ENCODE assay signal across 21 cellular contexts in genomic region chr14:76257111-76257803, GRCh38.
DNase-seq lines count a peak whose midpoint lies in the region; ATAC-seq, FAIRE-seq and TF ChIP-seq lines count a peak whose summit lies in the region.
"Had no signal": no experiment of that assay in that cellular context is flagged by ENCODE, and none has a peak within 500 bp of the region (broad histone marks: within the 10 kb centered on the region; RNA-seq: fewer than 3 reads in every experiment).

No MANE protein-coding gene starts in this region.

- H3K4me3 Mint-ChIP-seq in dendritic cell treated with granulocyte-macrophage colony-stimulating factor and Interleukin-4, amounts not matched to agents 40 ng/mL and 50 ng/mL, for 4 days, result no peak overlapping the region
- H3K4me3 Mint-ChIP-seq: activated CD8-positive, alpha-beta T cell treated with anti-CD3 and anti-CD28 coated beads, Interleukin-2, amount 10 ng/mL, durations not matched to agents 7 days and 5 days; B cell had no signal

- H3K36me3 Mint-ChIP-seq in dendritic cell treated with granulocyte-macrophage colony-stimulating factor and Interleukin-4, amounts not matched to agents 40 ng/mL and 50 ng/mL, for 4 days (ENCODE audit: low read depth), result no peaks in the 10 kb centered on the region

- peaks cover 22% of the 10 kb centered on the region for H3K4me1 Mint-ChIP-seq in dendritic cell treated with granulocyte-macrophage colony-stimulating factor and Interleukin-4, amounts not matched to agents 40 ng/mL and 50 ng/mL, for 4 days (ENCODE audit: low read depth)
- H3K4me1 Mint-ChIP-seq: B cell had no signal

- H3K9me3 ChIP-seq in osteoblast (ENCODE audit: low read depth, low read length), result no peaks in the 10 kb centered on the region
- H3K9me3 ChIP-seq: heart right ventricle had no signal

- no peak for ATAC-seq in HG03095 (IDR thresholded peaks at IDR 0.05; ENCODE audit: unreplicated experiment)
- ATAC-seq: activated CD8-positive, alpha-beta T cell treated with anti-CD3 and anti-CD28 coated beads, Interleukin-2, amount 10 ng/mL, durations not matched to agents 7 days and 5 days had no signal

- no peaks in the 10 kb centered on the region for H4K20me1 ChIP-seq in osteoblast (ENCODE audit: insufficient read depth, low read length)

- H3K4me3 ChIP-seq in osteoblast (ENCODE audit: insufficient read depth, low read length), result no peak overlapping the region
- H3K4me3 ChIP-seq: heart right ventricle had no signal

- H3K9me3 Mint-ChIP-seq in dendritic cell treated with granulocyte-macrophage colony-stimulating factor and Interleukin-4, amounts not matched to agents 40 ng/mL and 50 ng/mL, for 4 days, result no peaks in the 10 kb centered on the region
- H3K9me3 Mint-ChIP-seq: activated T-helper 2 cell treated with anti-CD3 and anti-CD28 coated beads, Interferon-gamma antibody, Interleukin-2, Interleukin-4, amounts not matched to agents 10 μg/mL and 5 μg/mL and 100 μg/mL, durations not matched to agents 14 hours and 24 hours and 36 hours had no signal

- peak overlapping the region; percentile 58 for H3K4me2 ChIP-seq in osteoblast (ENCODE audit: insufficient read depth, low read length)

- H3K36me3 ChIP-seq in osteoblast (ENCODE audit: insufficient read depth, low read length), result no peaks in the 10 kb centered on the region
- H3K36me3 ChIP-seq: heart right ventricle, WERI-Rb-1 had no signal

- H3K27ac Mint-ChIP-seq in dendritic cell treated with granulocyte-macrophage colony-stimulating factor and Interleukin-4, amounts not matched to agents 40 ng/mL and 50 ng/mL, for 4 days, result peak overlapping the region; percentile 64
- H3K27ac Mint-ChIP-seq: activated CD8-positive, alpha-beta T cell treated with anti-CD3 and anti-CD28 coated beads, Interleukin-2, amount 10 ng/mL, durations not matched to agents 7 days and 5 days; activated T-helper 2 cell treated with anti-CD3 and anti-CD28 coated beads, Interferon-gamma antibody, Interleukin-2, Interleukin-4, amounts not matched to agents 10 μg/mL and 5 μg/mL and 100 μg/mL, durations not matched to agents 14 hours and 24 hours and 36 hours; B cell had no signal

- TF ChIP-seq CTCF in osteoblast (IDR thresholded peaks at IDR 0.05; ENCODE audit: extremely low read depth, low read depth, low read length), result no peak

- peak overlapping the region; percentile 41 for H2AFZ ChIP-seq in osteoblast (ENCODE audit: low read length)

- intact Hi-C loops in dendritic cell treated with granulocyte-macrophage colony-stimulating factor and Interleukin-4, amounts not matched to agents 40 ng/mL and 50 ng/mL, for 4 days (cut with micrococcal nuclease), result no loop called here

- no peaks in the 10 kb centered on the region for H3K27me3 ChIP-seq in osteoblast (ENCODE audit: insufficient read depth, low read length)
- H3K27me3 ChIP-seq: heart right ventricle had no signal

- H3K79me2 ChIP-seq in osteoblast (ENCODE audit: insufficient read depth, low read length), result no peaks in the 10 kb centered on the region

- FAIRE-seq in GM19239 (lab: Jason Lieb, UNC), result no peak
- FAIRE-seq: colon, small intestine had no signal

- peak; percentile 26 for DNase-seq in AG20443 (ENCODE audit: low spot score)
- DNase-seq in NCI-H2107 treated with DMSO at 0.1 percent for 48 hours (lab: John Stamatoyannopoulos, UW; ENCODE audit: unreplicated experiment), result peak; percentile 32
- peak; percentile 83 for DNase-seq in osteoblast (ENCODE audit: insufficient read length, low spot score, missing footprints)
- no peak for DNase-seq in NCI-H1105 treated with DMSO at 0.1 percent for 48 hours (lab: John Stamatoyannopoulos, UW)
- no peak for DNase-seq in RPMI8226
- no peak for DNase-seq in GM19239 (ENCODE audit: insufficient read length, low spot score)
- DNase-seq: activated CD8-positive, alpha-beta T cell treated with anti-CD3 and anti-CD28 coated beads, Interleukin-2, amount 10 ng/mL, durations not matched to agents 7 days and 5 days; amniotic stem cell; Karpas-422; NCI-H1694; NCI-H510A treated with DMSO at 0.1 percent for 48 hours; nucleus accumbens; small intestine; stimulated activated naive CD4-positive, alpha-beta T cell treated with Interleukin-2 at 50 U/mL for 16 hours; WERI-Rb-1 had no signal

- peak overlapping the region; percentile 41 for H3K27ac ChIP-seq in osteoblast (ENCODE audit: low read depth, low read length)
- H3K27ac ChIP-seq: WERI-Rb-1 had no signal

- H3K27me3 Mint-ChIP-seq in dendritic cell treated with granulocyte-macrophage colony-stimulating factor and Interleukin-4, amounts not matched to agents 40 ng/mL and 50 ng/mL, for 4 days, result no peaks in the 10 kb centered on the region

- H3K4me1 ChIP-seq in osteoblast (ENCODE audit: insufficient read depth, low read length), result peaks cover 19% of the 10 kb centered on the region

Comparison
In these comparisons a context has a peak if more than half of its experiments do, and no peak if none do; other contexts are left out.
1. DNase-seq: peak in AG20443 (single experiment), NCI-H2107 treated with DMSO at 0.1 percent for 48 hours (single experiment) and osteoblast (single experiment); none in NCI-H1105 treated with DMSO at 0.1 percent for 48 hours (single experiment), RPMI8226 (single experiment) and GM19239 (single experiment).